Comparison of ENCODE assay signal across 9 cellular contexts in genomic region chr17:31274252-31274651, GRCh38. TPM values are rescaled to one million over a fixed set of nuclear protein-coding genes. Genes with fewer than 3 reads are reported as not detected.
DNase-seq lines count a peak whose midpoint lies in the region; ATAC-seq and TF ChIP-seq lines count a peak whose summit lies in the region.
"Had no signal": no experiment of that assay in that cellular context is flagged by ENCODE, and none has a peak within 500 bp of the region (broad histone marks: within the 10 kb centered on the region; RNA-seq: fewer than 3 reads in every experiment).

No MANE protein-coding gene starts in this region.

- no peaks in the 10 kb centered on the region for H3K36me3 Mint-ChIP-seq in T-helper 17 cell (ENCODE audit: low read depth)
- H3K36me3 Mint-ChIP-seq in Calu3 (ENCODE audit: insufficient read depth, unreplicated experiment): no peaks in the 10 kb centered on the region

- CTCF ChIA-PET in Calu3 (lab: Charles Lee): no interaction called here

- intact Hi-C loops in Calu3 (cut with micrococcal nuclease; ENCODE audit: unreplicated experiment): no loop called here

- no peak for TF ChIP-seq CTCF in neutrophil (IDR thresholded peaks at IDR 0.05)
- no peak for TF ChIP-seq CTCF in Calu3 (IDR thresholded peaks at IDR 0.05; ENCODE audit: unreplicated experiment)

- H3K36me3 ChIP-seq in neutrophil (no peaks in the 10 kb centered on the region), MG63 (peaks cover 35% of the 10 kb centered on the region)

- H3K27me3 Mint-ChIP-seq in T-helper 17 cell (no peaks in the 10 kb centered on the region), Calu3 (ENCODE audit: unreplicated experiment) (no peaks in the 10 kb centered on the region)

- peak overlapping the region; percentile 81 for H3K27ac ChIP-seq in neutrophil

- no peak for ATAC-seq in T-helper 17 cell

- DNase-seq in DMS79 treated with DMSO at 0.1 percent for 48 hours (lab: John Stamatoyannopoulos, UW): peak; percentile 86
- peak; percentile 18 for DNase-seq in NCI-H1436 (lab: John Stamatoyannopoulos, UW)
- peak; percentile 77 for DNase-seq in dermis blood vessel endothelial cell
- no peak for DNase-seq in MG63
- DNase-seq in stimulated activated CD4-positive, alpha-beta T cell treated with anti-CD3 and anti-CD28 coated beads, Interleukin-2, amount 100 ng/mL, for 24 hours: no peak
- no peak for DNase-seq in T-helper 17 cell
- no peak for DNase-seq in Calu3

- no TSS peak for BruUV-seq in Calu3 (replicated peaks; lab: Mats Ljungman, UMichigan)

- no peaks in the 10 kb centered on the region for H3K9me3 ChIP-seq in neutrophil
- no peaks in the 10 kb centered on the region for H3K9me3 ChIP-seq in MG63
- no peaks in the 10 kb centered on the region for H3K9me3 ChIP-seq in T-helper 17 cell (ENCODE audit: control insufficient read depth, low read length, poor library complexity, severe bottlenecking)

- peaks cover 41 to 46% of the 10 kb centered on the region in 2 experiments for H3K4me1 ChIP-seq in neutrophil (ENCODE audit: control insufficient read depth in 1 of 2, insufficient read depth in 1 of 2, low read depth in 1 of 2, low read length in 1 of 2)

- H3K4me1 Mint-ChIP-seq in T-helper 17 cell (peaks cover under 1% of the 10 kb centered on the region), Calu3 (ENCODE audit: low read depth, unreplicated experiment) (peaks cover 8% of the 10 kb centered on the region)

- H3K4me3 Mint-ChIP-seq in T-helper 17 cell (no peak overlapping the region), Calu3 (ENCODE audit: low read depth, unreplicated experiment) (no peak overlapping the region)

- H3K27me3 ChIP-seq in neutrophil (no peaks in the 10 kb centered on the region), MG63 (no peaks in the 10 kb centered on the region)

- H3K27ac Mint-ChIP-seq in T-helper 17 cell (no peak overlapping the region), Calu3 (ENCODE audit: unreplicated experiment) (no peak overlapping the region)

- H3K9me3 Mint-ChIP-seq in Calu3 (ENCODE audit: low read depth, unreplicated experiment): no peaks in the 10 kb centered on the region

- H3K4me3 ChIP-seq in neutrophil (ENCODE audit: low read depth in 1 of 2, low read length in 1 of 2): peak overlapping the region; percentile 39 to 44
- H3K4me3 ChIP-seq in MG63: no peak overlapping the region
- H3K4me3 ChIP-seq: lung had no signal

RNA-seq across cellular contexts. Expression of gene OMG, which starts 22.8 kb away (rescaled TPM):
- total RNA-seq in dermis blood vessel endothelial cell: 3.1 and 4.4 TPM in 2 replicates
- total RNA-seq in MG63 (2014; rRNA removed; shearing (Covaris generic); ENCODE audit: low replicate concordance): not detected in 2 replicates
- under 1 TPM; 0.60 to 0.65 TPM for total RNA-seq in T-helper 17 cell
- not detected in 2 replicates for total RNA-seq in Calu3 (2022)

RNA-seq across cellular contexts. Expression of gene EVI2B, which starts 39.6 kb away (rescaled TPM):
- total RNA-seq in dermis blood vessel endothelial cell (under 0.01 and 0.19 TPM in 2 replicates), T-helper 17 cell (100 to 1,000 TPM; 106 TPM), Calu3 (2022) (not detected in 2 replicates)
- not detected in 2 replicates for total RNA-seq in MG63 (2014; rRNA removed; shearing (Covaris generic); ENCODE audit: low replicate concordance)

RNA-seq across cellular contexts. Expression of gene EVI2A, which starts 47.2 kb away (rescaled TPM):
- total RNA-seq in dermis blood vessel endothelial cell (0.23 TPM in 1 of 2 replicates, not detected in the other), T-helper 17 cell (10 to 100 TPM; 34.5 to 41.5 TPM), Calu3 (2022) (not detected in 2 replicates)
- total RNA-seq in MG63 (2014; rRNA removed; shearing (Covaris generic); ENCODE audit: low replicate concordance): 0.39 and 0.66 TPM in 2 replicates

Comparison
In these comparisons a context has a peak if more than half of its experiments do, and no peak if none do; other contexts are left out.
1. DNase-seq: peak in DMS79 treated with DMSO at 0.1 percent for 48 hours (single experiment), NCI-H1436 (single experiment) and dermis blood vessel endothelial cell (single experiment); none in MG63 (single experiment), stimulated activated CD4-positive, alpha-beta T cell treated with anti-CD3 and anti-CD28 coated beads, Interleukin-2, amount 100 ng/mL, for 24 hours (0 of 2), T-helper 17 cell (0 of 3) and Calu3 (single experiment).
2. RNA of gene EVI2B, which starts 39.6 kb away (total RNA-seq): 106 TPM in T-helper 17 cell; not detected in Calu3, under 0.01 to 0.19 TPM in dermis blood vessel endothelial cell and not detected in MG63; every median in the first group is over 10 times any median in the second.
3. RNA of gene EVI2A, which starts 47.2 kb away (total RNA-seq): 34.5 to 41.5 TPM in T-helper 17 cell; 0.39 to 0.66 TPM in MG63, 0.23 TPM in dermis blood vessel endothelial cell and not detected in Calu3; every median in the first group is over 10 times any median in the second.